ENCODE assay signal across 28 cellular contexts in genomic region chr14:74967618-74968017, GRCh38.
"Had no signal": no experiment of that assay in that cellular context is flagged by ENCODE, and none has a peak within 500 bp of the region (broad histone marks: within the 10 kb centered on the region; RNA-seq: fewer than 3 reads in every experiment).

No MANE protein-coding gene starts in this region.

- DNase-seq: activated B cell treated with CpG ODN at 0.5 μM for 24 hours; activated CD4-positive, alpha-beta T cell treated with anti-CD3 and anti-CD28 coated beads for 48 hours; activated CD4-positive, alpha-beta T cell treated with anti-CD3 and anti-CD28 coated beads, Interleukin-2, amount 50 U/mL, for 1 hour; activated CD4-positive, alpha-beta T cell treated with anti-CD3 and anti-CD28 coated beads, Interleukin-2, amount 50 U/mL, for 48 hours; activated CD8-positive, alpha-beta memory T cell treated with anti-CD3 and anti-CD28 coated beads, Interleukin-2, amount 10 ng/mL, durations not matched to agents 7 days and 5 days; activated CD8-positive, alpha-beta memory T cell treated with anti-CD3 and anti-CD28 coated beads, Interleukin-2, amount 50 U/mL, for 4 hours; activated CD8-positive, alpha-beta T cell treated with anti-CD3 and anti-CD28 coated beads, Interleukin-2, amount 10 ng/mL, durations not matched to agents 7 days and 5 days; activated naive CD4-positive, alpha-beta T cell treated with anti-CD3 and anti-CD28 coated beads for 36 hours; activated naive CD8-positive, alpha-beta T cell treated with anti-CD3 and anti-CD28 coated beads for 36 hours; activated naive CD8-positive, alpha-beta T cell treated with anti-CD3 and anti-CD28 coated beads, Interleukin-2, amount 50 U/mL, for 24 hours; activated T-cell treated with anti-CD3 and anti-CD28 coated beads, Interleukin-2, amount 50 U/mL, for 1 hour; activated T-cell treated with anti-CD3 and anti-CD28 coated beads, Interleukin-2, amount 50 U/mL, for 48 hours; adrenal gland; amygdala; body of pancreas; caudate nucleus; cortex of kidney; dermis blood vessel endothelial cell; effector CD8-positive, alpha-beta T cell; foreskin fibroblast; head of caudate nucleus; T-helper 17 cell; T1000; WERI-Rb-1 had no signal

- ATAC-seq: activated CD4-positive, CD25-positive, alpha-beta regulatory T cell treated with anti-CD3 and anti-CD28 coated beads, Interleukin-2, amount 50 U/mL, for 24 hours; activated CD8-positive, alpha-beta memory T cell treated with anti-CD3 and anti-CD28 coated beads, Interleukin-2, amount 10 ng/mL, durations not matched to agents 7 days and 5 days; activated CD8-positive, alpha-beta T cell treated with anti-CD3 and anti-CD28 coated beads, Interleukin-2, amount 10 ng/mL, durations not matched to agents 7 days and 5 days; activated naive CD8-positive, alpha-beta T cell treated with anti-CD3 and anti-CD28 coated beads, Interleukin-2, amount 50 U/mL, for 24 hours; body of pancreas; esophagus mucosa; T-helper 17 cell had no signal

- FAIRE-seq: colon, frontal cortex had no signal
